33 cellular contexts compared by ENCODE assay signal in the genomic region with DNA sequence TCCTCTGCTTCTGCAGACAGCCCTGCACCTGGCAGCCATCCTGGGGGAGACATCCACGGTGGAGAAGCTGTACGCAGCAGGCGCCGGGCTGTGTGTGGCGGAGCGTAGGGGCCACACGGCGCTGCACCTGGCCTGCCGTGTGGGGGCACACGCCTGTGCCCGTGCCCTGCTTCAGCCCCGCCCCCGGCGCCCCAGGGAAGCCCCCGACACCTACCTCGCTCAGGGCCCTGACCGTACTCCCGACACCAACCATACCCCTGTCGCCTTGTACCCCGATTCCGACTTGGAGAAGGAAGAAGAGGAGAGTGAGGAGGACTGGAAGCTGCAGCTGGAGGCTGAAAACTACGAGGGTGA. TPM values are rescaled to one million over a fixed set of nuclear protein-coding genes. Genes with fewer than 3 reads are reported as not detected.
"Had no signal": no experiment of that assay in that cellular context is flagged by ENCODE, and none has a peak within 500 bp of the region (broad histone marks: within the 10 kb centered on the region; RNA-seq: fewer than 3 reads in every experiment).

No MANE protein-coding gene starts in this region.

- H3K9me3 Mint-ChIP-seq: activated B cell treated with CpG ODN at 0.5 μM for 24 hours; activated CD4-positive, alpha-beta memory T cell treated with anti-CD3 and anti-CD28 coated beads for 36 hours; activated naive CD4-positive, alpha-beta T cell treated with anti-CD3 and anti-CD28 coated beads, Interleukin-2, amount 50 U/mL, for 72 hours; activated T-cell treated with anti-CD3 and anti-CD28 coated beads, Interleukin-2, amount 50 U/mL, for 4 hours; activated T-helper 1 cell treated with anti-CD3 and anti-CD28 coated beads, Interleukin-12 subunit alpha, Interleukin-12 subunit beta, Interleukin-2, Interleukin-4 antibody, amounts not matched to agents 30 ng/mL and 10 ng/mL and 1 ng/mL, durations not matched to agents 14 hours and 24 hours and 36 hours; T-cell had no signal

- ATAC-seq: activated naive CD4-positive, alpha-beta T cell treated with anti-CD3 and anti-CD28 coated beads, Interleukin-2, amount 50 U/mL, for 72 hours; activated T-cell treated with anti-CD3 and anti-CD28 coated beads, Interleukin-2, amount 50 U/mL, for 4 hours; PC-3; SK-N-SH treated with all-trans-retinoic acid at 6 μM for 48 hours; T-cell; T-helper 17 cell had no signal

- DNase-seq: activated B cell treated with CpG ODN at 0.5 μM for 24 hours; activated CD4-positive, alpha-beta memory T cell treated with anti-CD3 and anti-CD28 coated beads for 36 hours; activated CD4-positive, alpha-beta T cell treated with anti-CD3 and anti-CD28 coated beads for 4 hours; activated CD4-positive, alpha-beta T cell treated with anti-CD3 and anti-CD28 coated beads, Interleukin-2, amount 50 U/mL, for 1 hour; activated CD4-positive, CD25-positive, alpha-beta regulatory T cell treated with anti-CD3 and anti-CD28 coated beads, Interleukin-2, amount 50 U/mL, for 72 hours; activated CD8-positive, alpha-beta memory T cell treated with anti-CD3 and anti-CD28 coated beads, Interleukin-2, amount 50 U/mL, for 4 hours; activated gamma-delta T cell treated with Interleukin-2 at 50 U/mL for 16 hours; activated naive CD4-positive, alpha-beta T cell treated with anti-CD3 and anti-CD28 coated beads for 36 hours; activated T-cell treated with anti-CD3 and anti-CD28 coated beads for 4 hours; activated T-cell treated with anti-CD3 and anti-CD28 coated beads, Interleukin-2, amount 50 U/mL, for 4 hours; amniotic stem cell; NCI-H1105; NCI-H1417 treated with DMSO at 0.1 percent for 48 hours; NCI-H187 treated with DMSO at 0.1 percent for 48 hours; NCI-H2081 treated with DMSO at 0.1 percent for 48 hours; NCI-H226; NCI-H446 treated with DMSO at 0.1 percent for 48 hours; NCI-H524; PC-3; RPMI8226; SIG-M5; T-cell; T-helper 17 cell; T-helper 9 cell had no signal

- H3K27me3 Mint-ChIP-seq: activated B cell treated with CpG ODN at 0.5 μM for 24 hours; activated CD4-positive, alpha-beta memory T cell treated with anti-CD3 and anti-CD28 coated beads for 36 hours; T-cell; T-helper 17 cell had no signal

- H3K4me3 Mint-ChIP-seq: activated B cell treated with CpG ODN at 0.5 μM for 24 hours; activated CD4-positive, alpha-beta memory T cell treated with anti-CD3 and anti-CD28 coated beads for 36 hours; activated naive CD4-positive, alpha-beta T cell treated with anti-CD3 and anti-CD28 coated beads for 36 hours; activated T-cell treated with anti-CD3 and anti-CD28 coated beads, Interleukin-2, amount 50 U/mL, for 4 hours; activated T-helper 1 cell treated with anti-CD3 and anti-CD28 coated beads, Interleukin-12 subunit alpha, Interleukin-12 subunit beta, Interleukin-2, Interleukin-4 antibody, amounts not matched to agents 30 ng/mL and 10 ng/mL and 1 ng/mL, durations not matched to agents 14 hours and 24 hours and 36 hours; T-cell; T-helper 17 cell had no signal

- H3K4me3 ChIP-seq: ascending aorta, Peyer's patch had no signal

- H3K27ac ChIP-seq: ascending aorta, VCaP had no signal

- H3K27me3 ChIP-seq: ascending aorta, Peyer's patch had no signal

- H3K27ac Mint-ChIP-seq: activated B cell treated with CpG ODN at 0.5 μM for 24 hours; activated naive CD4-positive, alpha-beta T cell treated with anti-CD3 and anti-CD28 coated beads for 36 hours; activated T-helper 1 cell treated with anti-CD3 and anti-CD28 coated beads, Interleukin-12 subunit alpha, Interleukin-12 subunit beta, Interleukin-2, Interleukin-4 antibody, amounts not matched to agents 30 ng/mL and 10 ng/mL and 1 ng/mL, durations not matched to agents 14 hours and 24 hours and 36 hours; T-helper 17 cell had no signal

- H3K9me3 ChIP-seq: ascending aorta, Peyer's patch had no signal

RNA-seq across cellular contexts. Expression of a gene that starts 6.8 kb away (rescaled TPM):
- total RNA-seq: ascending aorta, cardiac septum, M059J, SK-MEL-5 had no signal
